In the genomic region with DNA sequence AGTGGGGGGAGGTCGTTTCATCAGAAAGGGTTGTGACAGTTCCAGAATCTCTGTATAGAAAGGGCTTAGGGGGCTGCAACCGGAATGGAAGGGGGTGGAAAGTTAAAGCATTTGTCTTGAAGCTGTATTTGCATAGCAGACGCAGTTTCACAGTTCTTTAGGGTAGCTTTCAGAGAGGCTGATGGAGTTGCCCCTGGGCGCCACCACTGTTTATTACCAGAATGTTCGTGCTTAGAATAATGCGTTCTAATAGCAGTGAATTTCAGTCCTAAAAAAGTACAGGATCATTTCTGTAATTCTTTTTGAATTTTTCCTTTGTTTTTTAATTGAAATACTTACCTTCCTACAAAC, we compare ENCODE assay signal across 1 cellular context.
TF ChIP-seq lines count a peak whose summit lies in the region.

No MANE protein-coding gene starts in this region.

TF ChIP-seq in H1, 55 proteins besides CTCF, POLR2A, EP300 and RAD21:
- TF ChIP-seq CBX8 (IDR thresholded peaks at IDR 0.05; ENCODE audit: borderline replicate concordance, low read depth, low read length) = no peak
- no peak for TF ChIP-seq SIN3A (conservative IDR thresholded peaks at IDR 0.05 in 1 of 2, IDR thresholded peaks at IDR 0.05 in 1 of 2; ENCODE audit: low read depth in 1 of 2, low read length in 2 of 2)
- TF ChIP-seq TEAD4 (IDR thresholded peaks at IDR 0.05; ENCODE audit: low read depth, low read length) = no peak
